1 cellular context compared by ENCODE assay signal in genomic region chr5:138337685-138338410, GRCh38.
TF ChIP-seq lines count a peak whose summit lies in the region.

FAM53C (plus strand) TSS chr5:138338266; CDS start chr5:138341336, 3,070 bp downstream.

TF ChIP-seq in GM23338, 12 proteins besides CTCF, POLR2A, EP300 and RAD21 (continued from another document):
- peak; percentile 22 for TF ChIP-seq REST (IDR thresholded peaks at IDR 0.05; ENCODE audit: unreplicated experiment)
- TF ChIP-seq POLR2AphosphoS5 (IDR thresholded peaks at IDR 0.05; ENCODE audit: low read depth) = peak; percentile 100
- TF ChIP-seq ETS1 (IDR thresholded peaks at IDR 0.05) = peak; percentile 38; the same call in 1 of the 2 replicates
- TF ChIP-seq NANOG (IDR thresholded peaks at IDR 0.05; ENCODE audit: borderline replicate concordance) = no peak
- no peak for TF ChIP-seq EZH2 (IDR thresholded peaks at IDR 0.05; ENCODE audit: low read depth, unreplicated experiment)
